19 cellular contexts compared by ENCODE assay signal in the genomic region with DNA sequence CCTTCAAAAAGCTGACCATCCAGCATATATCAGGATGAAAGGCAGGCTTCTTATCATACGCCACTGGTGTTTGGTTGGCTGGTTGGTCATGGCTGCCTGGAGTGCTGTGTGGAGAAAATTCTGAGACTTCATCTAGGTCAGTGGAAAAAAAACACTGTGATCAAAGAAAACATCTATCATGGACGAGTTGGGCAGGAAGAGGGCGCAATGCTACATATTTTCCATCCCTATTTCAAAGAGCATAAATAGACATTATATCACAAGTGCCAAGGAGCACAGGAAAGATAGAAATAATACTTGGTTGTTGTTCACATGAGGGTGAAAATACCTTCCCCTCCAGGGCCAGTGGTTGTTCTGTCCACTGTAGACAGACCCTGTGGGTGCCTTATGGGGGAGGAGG.
DNase-seq lines count a peak whose midpoint lies in the region; ATAC-seq and TF ChIP-seq lines count a peak whose summit lies in the region.
"Had no signal": no experiment of that assay in that cellular context is flagged by ENCODE, and none has a peak within 500 bp of the region (broad histone marks: within the 10 kb centered on the region; RNA-seq: fewer than 3 reads in every experiment).

No MANE protein-coding gene starts in this region.

- no peaks in the 10 kb centered on the region for H3F3A ChIP-seq in PC-3 (ENCODE audit: low read length, unreplicated experiment)
- no peaks in the 10 kb centered on the region for H3F3A ChIP-seq in smooth muscle cell (ENCODE audit: low read depth)

- no peak overlapping the region for H3K27ac ChIP-seq in PC-3 (ENCODE audit: low read length)
- no peak overlapping the region for H3K27ac ChIP-seq in smooth muscle cell (ENCODE audit: low read depth)
- H3K27ac ChIP-seq: Peyer's patch had no signal

- H3K9ac ChIP-seq in PC-3 (ENCODE audit: low read length) (no peak overlapping the region), smooth muscle cell (ENCODE audit: low read depth) (no peak overlapping the region)

- DNase-seq in COLO829 (ENCODE audit: low spot score) (peak; percentile 10), PC-3 (no peak), choroid plexus epithelial cell (ENCODE audit: low read depth) (peak; percentile 25), smooth muscle cell (lab: John Stamatoyannopoulos, UW; ENCODE audit: unreplicated experiment) (no peak), NCI-H1417 treated with DMSO at 0.1 percent for 48 hours (lab: John Stamatoyannopoulos, UW) (no peak)
- DNase-seq in activated naive CD4-positive, alpha-beta T cell treated with Interleukin-2 at 50 U/mL for 16 hours, result no peak
- DNase-seq: BE2C; CD8-positive, alpha-beta memory T cell; DMS 273 treated with DMSO at 0.1 percent for 48 hours; KBM-7; MG63; NCI-H1105; NCI-H1930; NCI-H2171 treated with DMSO at 0.1 percent for 48 hours; NCI-H774; Peyer's patch; SHP77 had no signal

- H3K27me3 ChIP-seq in PC-3 (ENCODE audit: low read length) (no peaks in the 10 kb centered on the region), smooth muscle cell (ENCODE audit: low read depth) (no peaks in the 10 kb centered on the region)
- H3K27me3 ChIP-seq: BE2C, MG63, Peyer's patch had no signal

- ATAC-seq in PC-3 (no peak), GM18520 (IDR thresholded peaks at IDR 0.05; ENCODE audit: unreplicated experiment) (no peak)
- ATAC-seq: GM12878 had no signal

- H3K4me3 ChIP-seq in PC-3 (ENCODE audit: low read length) (no peak overlapping the region), choroid plexus epithelial cell (ENCODE audit: low read depth, low read length) (no peak overlapping the region), smooth muscle cell (no peak overlapping the region)
- H3K4me3 ChIP-seq: GM12878, MG63, Peyer's patch had no signal

- H3K36me3 ChIP-seq in PC-3 (ENCODE audit: low read depth, low read length) (no peaks in the 10 kb centered on the region), smooth muscle cell (ENCODE audit: low read depth) (no peaks in the 10 kb centered on the region)
- H3K36me3 ChIP-seq: BE2C, MG63, Peyer's patch had no signal

- no peaks in the 10 kb centered on the region for H3K9me2 ChIP-seq in PC-3 (replicated peaks; ENCODE audit: low read length)

- intact Hi-C loops in PC-3 (cut with micrococcal nuclease), result no loop called here

- H3K79me2 ChIP-seq in PC-3 (ENCODE audit: low read length) (no peaks in the 10 kb centered on the region), smooth muscle cell (ENCODE audit: low read depth) (no peaks in the 10 kb centered on the region)

- 0 out of 2 replicates have a peak, but pooled peaks have one; percentile 36 for TF ChIP-seq CTCF in PC-3 (conservative IDR thresholded peaks at IDR 0.05; ENCODE audit: low read depth, low read length)
- peak; percentile 33 for TF ChIP-seq CTCF in choroid plexus epithelial cell (conservative IDR thresholded peaks at IDR 0.05; ENCODE audit: low read depth, low read length)
- peak; percentile 6 for TF ChIP-seq CTCF in smooth muscle cell (IDR thresholded peaks at IDR 0.05; ENCODE audit: borderline replicate concordance, insufficient read depth, poor library complexity, severe bottlenecking)

- 82% methylated on average over 3 of the region's 3 CpGs for WGBS in smooth muscle cell (ENCODE audit: low lambda C conversion rate)

- H4K20me1 ChIP-seq in PC-3 (ENCODE audit: low read length) (no peaks in the 10 kb centered on the region), smooth muscle cell (ENCODE audit: low read depth) (no peaks in the 10 kb centered on the region)

- POLR2A ChIA-PET in PC-3 (lab: Charles Lee; ENCODE audit: unreplicated experiment), result no interaction called here

- no peak overlapping the region for H2AFZ ChIP-seq in PC-3 (ENCODE audit: low read length)
- no peak overlapping the region for H2AFZ ChIP-seq in smooth muscle cell (ENCODE audit: low read depth)

- CTCF ChIA-PET in PC-3 (lab: Charles Lee), result no interaction called here

- H3K4me2 ChIP-seq in PC-3 (ENCODE audit: low read length) (no peak overlapping the region), smooth muscle cell (no peak overlapping the region)

- H3K4me1 ChIP-seq in PC-3 (ENCODE audit: insufficient read depth, low read length) (no peaks in the 10 kb centered on the region), smooth muscle cell (ENCODE audit: low read depth) (no peaks in the 10 kb centered on the region)
- H3K4me1 ChIP-seq: Peyer's patch had no signal

- no TSS peak for BruUV-seq in PC-3 (replicated peaks; lab: Mats Ljungman, UMichigan)

- H3K9me3 ChIP-seq in PC-3 (ENCODE audit: low read length) (no peaks in the 10 kb centered on the region), smooth muscle cell (replicated peaks; ENCODE audit: low read depth) (no peaks in the 10 kb centered on the region)
- H3K9me3 ChIP-seq: BE2C, MG63, Peyer's patch had no signal

Comparison
In these comparisons a context has a peak if more than half of its experiments do, and no peak if none do; other contexts are left out.
1. DNase-seq: peak in COLO829 (single experiment) and choroid plexus epithelial cell (single experiment); none in PC-3 (single experiment), smooth muscle cell (single experiment), NCI-H1417 treated with DMSO at 0.1 percent for 48 hours (single experiment) and activated naive CD4-positive, alpha-beta T cell treated with Interleukin-2 at 50 U/mL for 16 hours (single experiment).
2. Peak in every context shown above with its lines, with median percentiles within 50 percentile points of each other: CTCF ChIP-seq.